8 cellular contexts compared by ENCODE assay signal in the genomic region with DNA sequence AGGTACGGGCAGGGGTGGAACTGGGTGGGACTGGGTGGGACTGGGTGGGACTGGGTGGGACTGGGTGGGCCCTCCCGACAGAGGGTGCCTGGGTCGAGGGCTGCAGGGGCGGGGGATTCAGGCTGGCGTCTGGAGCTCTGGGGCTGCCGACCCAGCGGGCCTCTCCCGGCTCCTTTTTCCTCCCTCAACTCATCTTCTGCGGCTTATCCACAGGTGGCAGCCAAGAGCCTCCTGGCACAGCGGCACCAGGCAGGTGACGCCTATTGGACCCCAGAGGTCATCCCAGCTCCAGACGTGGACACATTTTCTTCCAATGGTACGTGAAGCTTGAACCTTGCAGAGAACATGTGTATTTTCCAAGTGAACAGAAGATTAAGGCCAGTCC. TPM values are rescaled to one million over a fixed set of nuclear protein-coding genes. Genes with fewer than 3 reads are reported as not detected.
DNase-seq lines count a peak whose midpoint lies in the region; ATAC-seq and TF ChIP-seq lines count a peak whose summit lies in the region.

No MANE protein-coding gene starts in this region.

- H3K9me3 ChIP-seq in Caco-2 (peaks cover 28% of the 10 kb centered on the region), parathyroid adenoma (ENCODE audit: control insufficient read depth, low read length) (no peaks in the 10 kb centered on the region)

- H3K4me3 ChIP-seq in Caco-2 (ENCODE audit: low read depth, low read length) (peak overlapping the region; percentile 66), parathyroid adenoma (ENCODE audit: low read depth, low read length) (peak overlapping the region; percentile 87)

- peak; percentile 14 to 20 for TF ChIP-seq CTCF in Caco-2 (IDR thresholded peaks at IDR 0.05; ENCODE audit: insufficient read depth in 1 of 2, low read depth in 1 of 2, low read length in 1 of 2, severe bottlenecking in 1 of 2, unreplicated experiment in 1 of 2)
- no peak for TF ChIP-seq CTCF in parathyroid adenoma (IDR thresholded peaks at IDR 0.05)

- POLR2A ChIA-PET in Caco-2 (lab: Charles Lee): no interaction called here

- peaks cover 69% of the 10 kb centered on the region for H3K36me3 Mint-ChIP-seq in Caco-2 (ENCODE audit: insufficient read depth, unreplicated experiment)
- peaks cover 70% of the 10 kb centered on the region for H3K36me3 Mint-ChIP-seq in activated T-helper 2 cell treated with anti-CD3 and anti-CD28 coated beads, Interferon-gamma antibody, Interleukin-2, Interleukin-4, amounts not matched to agents 10 μg/mL and 5 μg/mL and 100 μg/mL, durations not matched to agents 14 hours and 24 hours and 36 hours (ENCODE audit: low read depth)

- intact Hi-C loops in Caco-2 (cut with micrococcal nuclease; ENCODE audit: unreplicated experiment): loop anchor here (2.0 to 10.0 kb wide), 3 partner anchors 46 to 76 kb away; a partner anchor contains a TSS
- intact Hi-C loops in activated T-helper 2 cell treated with anti-CD3 and anti-CD28 coated beads, Interferon-gamma antibody, Interleukin-2, Interleukin-4, amounts not matched to agents 10 μg/mL and 5 μg/mL and 100 μg/mL, durations not matched to agents 14 hours and 24 hours and 36 hours (cut with micrococcal nuclease): loop anchor here (2.0 to 10.0 kb wide), 3 partner anchors 48 to 156 kb away; a partner anchor contains a TSS

- H3K4me1 Mint-ChIP-seq in Caco-2 (ENCODE audit: low read depth, unreplicated experiment): peaks cover 7% of the 10 kb centered on the region
- peaks cover 13% of the 10 kb centered on the region for H3K4me1 Mint-ChIP-seq in activated T-helper 2 cell treated with anti-CD3 and anti-CD28 coated beads, Interferon-gamma antibody, Interleukin-2, Interleukin-4, amounts not matched to agents 10 μg/mL and 5 μg/mL and 100 μg/mL, durations not matched to agents 14 hours and 24 hours and 36 hours (ENCODE audit: low read depth)

- H3K36me3 ChIP-seq in Caco-2 (ENCODE audit: control insufficient read depth, insufficient read depth, low read length): peaks cover 21% of the 10 kb centered on the region
- H3K36me3 ChIP-seq in parathyroid adenoma (ENCODE audit: control insufficient read depth, insufficient read depth, low read length): no peaks in the 10 kb centered on the region

- H3K4me3 Mint-ChIP-seq in Caco-2 (ENCODE audit: unreplicated experiment): peak overlapping the region; percentile 96
- H3K4me3 Mint-ChIP-seq in activated T-helper 2 cell treated with anti-CD3 and anti-CD28 coated beads, Interferon-gamma antibody, Interleukin-2, Interleukin-4, amounts not matched to agents 10 μg/mL and 5 μg/mL and 100 μg/mL, durations not matched to agents 14 hours and 24 hours and 36 hours (ENCODE audit: low read depth): peak overlapping the region; percentile 92

- ATAC-seq in HG02678 (IDR thresholded peaks at IDR 0.05; ENCODE audit: unreplicated experiment) (no peak), GM21381 (IDR thresholded peaks at IDR 0.05; ENCODE audit: unreplicated experiment) (no peak)

- no peaks in the 10 kb centered on the region for H3K27me3 Mint-ChIP-seq in Caco-2 (ENCODE audit: insufficient read depth, unreplicated experiment)
- H3K27me3 Mint-ChIP-seq in activated T-helper 2 cell treated with anti-CD3 and anti-CD28 coated beads, Interferon-gamma antibody, Interleukin-2, Interleukin-4, amounts not matched to agents 10 μg/mL and 5 μg/mL and 100 μg/mL, durations not matched to agents 14 hours and 24 hours and 36 hours (ENCODE audit: low read depth): no peaks in the 10 kb centered on the region

- no peaks in the 10 kb centered on the region for H3K27me3 ChIP-seq in Caco-2 (replicated peaks; ENCODE audit: control insufficient read depth, insufficient read depth, low read length)
- H3K27me3 ChIP-seq in parathyroid adenoma (ENCODE audit: control insufficient read depth, insufficient read depth, low read length): no peaks in the 10 kb centered on the region

- CTCF ChIA-PET in Caco-2 (lab: Charles Lee): no interaction called here

- peak overlapping the region; percentile 99 for H3K27ac Mint-ChIP-seq in Caco-2 (ENCODE audit: unreplicated experiment)
- peak overlapping the region; percentile 62 for H3K27ac Mint-ChIP-seq in activated T-helper 2 cell treated with anti-CD3 and anti-CD28 coated beads, Interferon-gamma antibody, Interleukin-2, Interleukin-4, amounts not matched to agents 10 μg/mL and 5 μg/mL and 100 μg/mL, durations not matched to agents 14 hours and 24 hours and 36 hours

- H3K4me1 ChIP-seq in Caco-2 (peaks cover 5% of the 10 kb centered on the region; the same call in 1 of the 2 replicates), parathyroid adenoma (peaks cover 7% of the 10 kb centered on the region)

- no peak overlapping the region for H3K9ac ChIP-seq in parathyroid adenoma

- H3K9me3 Mint-ChIP-seq in Caco-2 (ENCODE audit: unreplicated experiment): peaks cover 43% of the 10 kb centered on the region
- peaks cover 56% of the 10 kb centered on the region for H3K9me3 Mint-ChIP-seq in activated T-helper 2 cell treated with anti-CD3 and anti-CD28 coated beads, Interferon-gamma antibody, Interleukin-2, Interleukin-4, amounts not matched to agents 10 μg/mL and 5 μg/mL and 100 μg/mL, durations not matched to agents 14 hours and 24 hours and 36 hours

- peaks cover 16% of the 10 kb centered on the region for H3K79me2 ChIP-seq in parathyroid adenoma

- peak overlapping the region; percentile 67 for H3K4me2 ChIP-seq in parathyroid adenoma (ENCODE audit: low read length)

- H3K27ac ChIP-seq in parathyroid adenoma: peak overlapping the region; percentile 84

- no TSS peak for BruUV-seq in Caco-2 (replicated peaks; lab: Mats Ljungman, UMichigan)

- DNase-seq in Caco-2 (peak in 1 of 2 experiments; percentile 41), HuH-7 (ENCODE audit: low spot score) (peak; percentile 23), glomerular visceral epithelial cell (ENCODE audit: extremely low spot score) (peak; percentile 28), NK-92 (lab: John Stamatoyannopoulos, UW; ENCODE audit: unreplicated experiment) (no peak)
- DNase-seq in activated T-helper 2 cell treated with anti-CD3 and anti-CD28 coated beads, Interferon-gamma antibody, Interleukin-2, Interleukin-4, amounts not matched to agents 10 μg/mL and 5 μg/mL and 100 μg/mL, durations not matched to agents 14 hours and 24 hours and 36 hours (ENCODE audit: low spot score): no peak

- peak overlapping the region; percentile 94 for H2AFZ ChIP-seq in parathyroid adenoma

RNA-seq across cellular contexts. Expression of a gene that starts 0.5 kb away (rescaled TPM):
- 48.7 and 53.8 TPM in 2 replicates for total RNA-seq in Caco-2 (2022)
- total RNA-seq in activated T-helper 2 cell treated with anti-CD3 and anti-CD28 coated beads, Interferon-gamma antibody, Interleukin-2, Interleukin-4, amounts not matched to agents 10 μg/mL and 5 μg/mL and 100 μg/mL, durations not matched to agents 14 hours and 24 hours and 36 hours: 42.0 and 49.1 TPM in 2 replicates

RNA-seq across cellular contexts. Expression of a gene that starts 46.4 kb away (rescaled TPM):
- 19.9 and 21.6 TPM in 2 replicates for total RNA-seq in Caco-2 (2022)
- total RNA-seq in activated T-helper 2 cell treated with anti-CD3 and anti-CD28 coated beads, Interferon-gamma antibody, Interleukin-2, Interleukin-4, amounts not matched to agents 10 μg/mL and 5 μg/mL and 100 μg/mL, durations not matched to agents 14 hours and 24 hours and 36 hours: 18.4 and 19.9 TPM in 2 replicates

RNA-seq across cellular contexts. Expression of a gene that starts 49.5 kb away (rescaled TPM):
- 8.4 and 8.5 TPM in 2 replicates for total RNA-seq in Caco-2 (2022)
- 4.7 and 5.3 TPM in 2 replicates for total RNA-seq in activated T-helper 2 cell treated with anti-CD3 and anti-CD28 coated beads, Interferon-gamma antibody, Interleukin-2, Interleukin-4, amounts not matched to agents 10 μg/mL and 5 μg/mL and 100 μg/mL, durations not matched to agents 14 hours and 24 hours and 36 hours

Comparison
In these comparisons a context has a peak if more than half of its experiments do, and no peak if none do; other contexts are left out.
1. DNase-seq: peak in HuH-7 (single experiment) and glomerular visceral epithelial cell (single experiment); none in activated T-helper 2 cell treated with anti-CD3 and anti-CD28 coated beads, Interferon-gamma antibody, Interleukin-2, Interleukin-4, amounts not matched to agents 10 μg/mL and 5 μg/mL and 100 μg/mL, durations not matched to agents 14 hours and 24 hours and 36 hours (single experiment) and NK-92 (single experiment).